Comparison of ENCODE assay signal across 9 cellular contexts in genomic region chr1:160781914-160782689, GRCh38. TPM values are rescaled to one million over a fixed set of nuclear protein-coding genes. Genes with fewer than 3 reads are reported as not detected.
DNase-seq lines count a peak whose midpoint lies in the region; ATAC-seq, FAIRE-seq and TF ChIP-seq lines count a peak whose summit lies in the region.
"Had no signal": no experiment of that assay in that cellular context is flagged by ENCODE, and none has a peak within 500 bp of the region (broad histone marks: within the 10 kb centered on the region; RNA-seq: fewer than 3 reads in every experiment).

No MANE protein-coding gene starts in this region.

- DNase-seq in stimulated activated CD4-positive, alpha-beta T cell treated with anti-CD3 and anti-CD28 coated beads, Interleukin-4, amount 100 ng/mL, for 24 hours = peak; percentile 46
- DNase-seq in stimulated activated CD4-positive, alpha-beta T cell treated with anti-CD3 and anti-CD28 coated beads, Interleukin-4, amount 100 ng/mL, for 1 hour = no peak
- DNase-seq in activated naive CD4-positive, alpha-beta T cell treated with anti-CD3 and anti-CD28 coated beads, Interleukin-2, amount 10 ng/mL, durations not matched to agents 7 days and 5 days = peak; percentile 49
- DNase-seq in upper lobe of right lung = no peak
- DNase-seq in HTR-8/SVneo (ENCODE audit: insufficient read length, low spot score) = no peak
- DNase-seq in glomerular visceral epithelial cell (ENCODE audit: extremely low spot score) = no peak
- DNase-seq in KBM-7 = no peak

- peak overlapping the region; percentile 49 for H3K27ac ChIP-seq in upper lobe of right lung

- peaks cover 8% of the 10 kb centered on the region for H3K27me3 Mint-ChIP-seq in activated naive CD4-positive, alpha-beta T cell treated with anti-CD3 and anti-CD28 coated beads, Interleukin-2, amount 10 ng/mL, durations not matched to agents 7 days and 5 days

- TF ChIP-seq CTCF in upper lobe of right lung (IDR thresholded peaks at IDR 0.05) = no peak

- ATAC-seq in HG03097 (IDR thresholded peaks at IDR 0.05; ENCODE audit: low FRiP score, unreplicated experiment) (peak; percentile 76), upper lobe of right lung (peak; percentile 68)

- no peaks in the 10 kb centered on the region for H3K9me3 Mint-ChIP-seq in activated naive CD4-positive, alpha-beta T cell treated with anti-CD3 and anti-CD28 coated beads, Interleukin-2, amount 10 ng/mL, durations not matched to agents 7 days and 5 days

- H3K4me1 Mint-ChIP-seq in activated naive CD4-positive, alpha-beta T cell treated with anti-CD3 and anti-CD28 coated beads, Interleukin-2, amount 10 ng/mL, durations not matched to agents 7 days and 5 days = peaks cover 28% of the 10 kb centered on the region

- no peak for FAIRE-seq in HTR-8/SVneo (lab: Jason Lieb, UNC)
- FAIRE-seq: G401.6 had no signal

- CTCF ChIA-PET in activated naive CD4-positive, alpha-beta T cell treated with anti-CD3 and anti-CD28 coated beads, Interleukin-2, amount 10 ng/mL, durations not matched to agents 7 days and 5 days (lab: Charles Lee) = interaction anchor here (0.9 to 9.3 kb wide), 14 partner anchors 8 to 171 kb away, joined by 3 to 157 read pairs (median 9); partner anchors contain the start of gene ITLN2

- peaks cover 21% of the 10 kb centered on the region for H3K4me1 ChIP-seq in upper lobe of right lung

- no peaks in the 10 kb centered on the region for H3K27me3 ChIP-seq in upper lobe of right lung

- in situ Hi-C loops in KBM-7 (cut with MboI; ENCODE audit: low pct_unique_long_range_greater_than_20kb, low sequenced_read_pairs) = no loop called here

- H3K36me3 ChIP-seq in upper lobe of right lung = no peaks in the 10 kb centered on the region

- intact Hi-C loops in upper lobe of right lung (cut with DNase I) = no loop called here

- H3K4me3 Mint-ChIP-seq in activated naive CD4-positive, alpha-beta T cell treated with anti-CD3 and anti-CD28 coated beads, Interleukin-2, amount 10 ng/mL, durations not matched to agents 7 days and 5 days = peak overlapping the region; percentile 12

- peaks cover 1% of the 10 kb centered on the region for H3K36me3 Mint-ChIP-seq in activated naive CD4-positive, alpha-beta T cell treated with anti-CD3 and anti-CD28 coated beads, Interleukin-2, amount 10 ng/mL, durations not matched to agents 7 days and 5 days

- peak overlapping the region; percentile 81 for H3K27ac Mint-ChIP-seq in activated naive CD4-positive, alpha-beta T cell treated with anti-CD3 and anti-CD28 coated beads, Interleukin-2, amount 10 ng/mL, durations not matched to agents 7 days and 5 days

- H3K9me3 ChIP-seq in upper lobe of right lung = no peaks in the 10 kb centered on the region

- H3K4me3 ChIP-seq in upper lobe of right lung = no peak overlapping the region

RNA-seq across cellular contexts. Expression of gene LY9, which starts 13.9 kb away (rescaled TPM):
- total RNA-seq in upper lobe of right lung = 3.3 TPM

RNA-seq across cellular contexts. Expression of gene SLAMF7, which starts 43.1 kb away (rescaled TPM):
- 9.2 TPM for total RNA-seq in upper lobe of right lung

Comparison
In these comparisons a context has a peak if more than half of its experiments do, and no peak if none do; other contexts are left out.
1. DNase-seq: peak in stimulated activated CD4-positive, alpha-beta T cell treated with anti-CD3 and anti-CD28 coated beads, Interleukin-4, amount 100 ng/mL, for 24 hours (single experiment) and activated naive CD4-positive, alpha-beta T cell treated with anti-CD3 and anti-CD28 coated beads, Interleukin-2, amount 10 ng/mL, durations not matched to agents 7 days and 5 days (single experiment); none in stimulated activated CD4-positive, alpha-beta T cell treated with anti-CD3 and anti-CD28 coated beads, Interleukin-4, amount 100 ng/mL, for 1 hour (single experiment), upper lobe of right lung (single experiment), HTR-8/SVneo (single experiment), glomerular visceral epithelial cell (single experiment) and KBM-7 (single experiment).